In the genomic region with DNA sequence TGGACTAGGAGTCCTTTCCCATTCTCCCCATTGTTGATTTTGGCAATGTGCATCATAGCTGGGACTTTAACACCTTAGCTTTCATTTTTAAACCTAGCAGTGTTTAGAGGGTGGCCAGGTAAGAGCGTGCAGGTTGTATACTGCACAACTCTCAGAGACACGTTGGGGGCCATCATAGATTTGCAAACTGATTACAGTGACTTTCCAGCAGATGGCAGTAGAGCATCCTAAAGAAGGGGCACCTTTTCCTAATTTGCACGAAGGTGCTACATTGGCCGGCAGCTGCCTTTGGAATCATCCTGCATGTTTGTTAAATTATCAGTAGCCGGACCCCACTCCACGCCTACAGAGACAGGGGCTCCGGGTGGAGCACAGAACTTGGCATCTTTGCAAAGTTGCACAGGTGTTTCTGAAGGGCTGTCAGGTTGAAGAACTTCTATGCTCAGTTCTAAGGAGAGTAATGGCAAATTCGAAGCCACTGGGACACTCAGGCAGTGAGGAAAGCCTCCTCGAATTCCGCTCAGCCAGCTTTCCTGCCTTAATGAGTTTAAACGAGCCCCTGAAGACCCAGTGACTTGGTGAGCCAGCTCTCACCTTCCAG, we compare ENCODE assay signal across 9 cellular contexts. TPM values are rescaled to one million over a fixed set of nuclear protein-coding genes. Genes with fewer than 3 reads are reported as not detected.
DNase-seq lines count a peak whose midpoint lies in the region.
"Had no signal": no experiment of that assay in that cellular context is flagged by ENCODE, and none has a peak within 500 bp of the region (broad histone marks: within the 10 kb centered on the region; RNA-seq: fewer than 3 reads in every experiment).

No MANE protein-coding gene starts in this region.

- DNase-seq in activated effector memory CD4-positive, alpha-beta T cell treated with Interleukin-2 at 50 U/mL for 16 hours: peak; percentile 8
- DNase-seq in activated effector memory CD4-positive, alpha-beta T cell treated with anti-CD3 and anti-CD28 coated beads, Interleukin-2, amount 50 U/mL, for 16 hours: no peak
- DNase-seq in LoVo (ENCODE audit: low spot score) (peak; percentile 62), SK-N-DZ (ENCODE audit: low spot score) (peak; percentile 47), dermis blood vessel endothelial cell (peak; percentile 73), mucosa of gallbladder (ENCODE audit: low spot score) (peak; percentile 17), globus pallidus (ENCODE audit: low spot score) (no peak)
- no peak for DNase-seq in effector CD8-positive, alpha-beta T cell (lab: John Stamatoyannopoulos, UW)

RNA-seq across cellular contexts. Expression of a gene that starts 7.7 kb away (rescaled TPM):
- polyA plus RNA-seq in SK-N-DZ (2014; cell fraction: cytosol; rRNA removed): not detected in 2 replicates
- not detected in 2 replicates for polyA plus RNA-seq in SK-N-DZ (2014; cell fraction: nucleus; rRNA removed)
- total RNA-seq in dermis blood vessel endothelial cell: not detected in 2 replicates
- total RNA-seq in mucosa of gallbladder: not detected
- polyA plus RNA-seq: adipose tissue had no signal

RNA-seq across cellular contexts. Expression of a gene that starts 13.7 kb away (rescaled TPM):
- polyA plus RNA-seq in SK-N-DZ (2014; cell fraction: cytosol; rRNA removed): 2.1 and 2.3 TPM in 2 replicates
- 0.45 and 1.3 TPM in 2 replicates for polyA plus RNA-seq in SK-N-DZ (2014; cell fraction: nucleus; rRNA removed)
- total RNA-seq in dermis blood vessel endothelial cell: 41.9 and 57.7 TPM in 2 replicates
- total RNA-seq in mucosa of gallbladder: 85.5 TPM

Comparison
In these comparisons a context has a peak if more than half of its experiments do, and no peak if none do; other contexts are left out.
1. DNase-seq: peak in activated effector memory CD4-positive, alpha-beta T cell treated with Interleukin-2 at 50 U/mL for 16 hours (single experiment), LoVo (single experiment), SK-N-DZ (single experiment), dermis blood vessel endothelial cell (single experiment) and mucosa of gallbladder (single experiment); none in activated effector memory CD4-positive, alpha-beta T cell treated with anti-CD3 and anti-CD28 coated beads, Interleukin-2, amount 50 U/mL, for 16 hours (single experiment), globus pallidus (single experiment) and effector CD8-positive, alpha-beta T cell (single experiment).